9 cellular contexts compared by ENCODE assay signal in genomic region chr9:15513335-15513734, GRCh38. TPM values are rescaled to one million over a fixed set of nuclear protein-coding genes. Genes with fewer than 3 reads are reported as not detected.
DNase-seq lines count a peak whose midpoint lies in the region; ATAC-seq and TF ChIP-seq lines count a peak whose summit lies in the region.
"Had no signal": no experiment of that assay in that cellular context is flagged by ENCODE, and none has a peak within 500 bp of the region (broad histone marks: within the 10 kb centered on the region; RNA-seq: fewer than 3 reads in every experiment).

No MANE protein-coding gene starts in this region.

- no TSS peak for BruUV-seq in A673 (replicated peaks; lab: Mats Ljungman, UMichigan)

- peaks cover 23% of the 10 kb centered on the region for H3K4me1 Mint-ChIP-seq in chondrocyte (ENCODE audit: low read depth)

- ATAC-seq in HG02571 (IDR thresholded peaks at IDR 0.05; ENCODE audit: unreplicated experiment), result no peak
- no peak for ATAC-seq in GM21367 (IDR thresholded peaks at IDR 0.05; ENCODE audit: unreplicated experiment)

- H3K4me3 Mint-ChIP-seq in chondrocyte (ENCODE audit: unreplicated experiment), result no peak overlapping the region

- no peaks in the 10 kb centered on the region for H3K4me1 ChIP-seq in A673 (ENCODE audit: insufficient read depth, low read length, poor library complexity, severe bottlenecking)

- intact Hi-C loops in A673 (cut with micrococcal nuclease; ENCODE audit: unreplicated experiment), result no loop called here

- no peaks in the 10 kb centered on the region for H3K27me3 ChIP-seq in A673 (replicated peaks; ENCODE audit: insufficient read depth, low read depth, low read length, poor library complexity)

- no peak overlapping the region for H3K27ac ChIP-seq in A673 (ENCODE audit: low read depth, low read length, poor library complexity, severe bottlenecking)
- H3K27ac ChIP-seq: skin epidermis had no signal

- peaks cover 3% of the 10 kb centered on the region for H3K36me3 Mint-ChIP-seq in chondrocyte (ENCODE audit: low read depth)

- POLR2A ChIA-PET in A673 (lab: Charles Lee; ENCODE audit: low non-redundant PET), result no interaction called here

- H3K9me3 ChIP-seq in A673 (ENCODE audit: low read depth, low read length, poor library complexity, severe bottlenecking), result no peaks in the 10 kb centered on the region

- no peak overlapping the region for H3K4me3 ChIP-seq in A673 (ENCODE audit: low read depth, low read length, poor library complexity, severe bottlenecking)
- H3K4me3 ChIP-seq: skin epidermis had no signal

- H3K27ac Mint-ChIP-seq in chondrocyte (ENCODE audit: unreplicated experiment), result no peak overlapping the region

- no peaks in the 10 kb centered on the region for H3K27me3 Mint-ChIP-seq in chondrocyte (ENCODE audit: low read depth)

- no peaks in the 10 kb centered on the region for H3K9me3 Mint-ChIP-seq in chondrocyte (ENCODE audit: low read depth)

- H3K36me3 ChIP-seq in A673 (ENCODE audit: insufficient read depth, low read length, poor library complexity, severe bottlenecking), result peaks cover 2% of the 10 kb centered on the region

- TF ChIP-seq CTCF in A673 (conservative IDR thresholded peaks at IDR 0.05; ENCODE audit: low read depth, low read length), result 0 out of 2 replicates have a peak, but pooled peaks have one; percentile 8
- peak; percentile 44 for TF ChIP-seq CTCF in chondrocyte (IDR thresholded peaks at IDR 0.05)

- CTCF ChIA-PET in A673 (lab: Charles Lee), result no interaction called here

- DNase-seq in A673 (ENCODE audit: low spot score), result peak; percentile 33
- DNase-seq in EL, result peak; percentile 37
- DNase-seq in NCI-H146 (lab: John Stamatoyannopoulos, UW), result peak; percentile 16
- DNase-seq in chondrocyte (ENCODE audit: low spot score), result no peak
- DNase-seq in midbrain (lab: John Stamatoyannopoulos, UW), result no peak
- DNase-seq in GM19238 (ENCODE audit: insufficient read length, low spot score), result no peak

RNA-seq across cellular contexts. Expression of gene PSIP1, which starts 2.6 kb away (rescaled TPM):
- total RNA-seq in A673 (2021) (70.0 and 78.5 TPM in 2 replicates), chondrocyte (40.3 to 54.0 TPM (median 44.6 TPM) in 3 replicates)

RNA-seq across cellular contexts. Expression of gene CCDC171, which starts 39.5 kb away (rescaled TPM):
- total RNA-seq in A673 (2021), result 72.5 and 77.4 TPM in 2 replicates
- 2.6 to 6.3 TPM (median 3.2 TPM) in 3 replicates for total RNA-seq in chondrocyte

Comparison
In these comparisons a context has a peak if more than half of its experiments do, and no peak if none do; other contexts are left out.
1. DNase-seq: peak in A673 (single experiment), EL (single experiment) and NCI-H146 (single experiment); none in chondrocyte (single experiment), midbrain (single experiment) and GM19238 (single experiment).
2. RNA of gene CCDC171, which starts 39.5 kb away (total RNA-seq): 72.5 to 77.4 TPM in A673; 2.6 to 6.3 TPM in chondrocyte; every median in the first group is over 10 times any median in the second.